In the genomic region with DNA sequence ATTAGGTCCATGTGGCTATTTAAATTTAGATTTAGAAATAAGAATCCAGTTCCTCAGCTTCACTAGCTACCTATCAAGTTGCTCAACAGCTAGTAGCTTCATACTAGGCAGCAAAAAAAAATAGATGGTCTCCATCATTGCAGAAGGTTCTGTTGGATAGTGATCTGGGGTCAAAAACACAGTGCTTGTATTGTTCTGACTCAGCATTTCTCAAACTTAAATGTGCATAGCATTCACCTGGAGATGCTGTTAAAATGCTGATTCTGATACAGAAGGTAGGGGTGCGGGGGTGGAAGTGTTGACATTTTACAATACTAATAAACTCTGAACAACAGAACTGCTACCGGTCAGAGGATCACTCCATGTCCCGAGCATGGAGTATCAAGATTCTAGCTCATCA, we compare ENCODE assay signal across 3 cellular contexts.
TF ChIP-seq lines count a peak whose summit lies in the region.

No MANE protein-coding gene starts in this region.

TF ChIP-seq in A549, 52 proteins besides CTCF, POLR2A, EP300 and RAD21:
- TF ChIP-seq MAFK (IDR thresholded peaks at IDR 0.05; ENCODE audit: partially characterized antibody) (peak; percentile 91), RCOR1 (IDR thresholded peaks at IDR 0.05; ENCODE audit: low read depth, low read length) (no peak)

TF ChIP-seq in IMR-90, 13 proteins besides CTCF, POLR2A, EP300 and RAD21:
- TF ChIP-seq CEBPB (IDR thresholded peaks at IDR 0.05; ENCODE audit: low read depth, low read length) (no peak), MXI1 (IDR thresholded peaks at IDR 0.05; ENCODE audit: borderline replicate concordance, low read depth, low read length) (no peak), MAFK (IDR thresholded peaks at IDR 0.05; ENCODE audit: low read depth, low read length) (peak; percentile 92), NFE2L2 (IDR thresholded peaks at IDR 0.05; ENCODE audit: low read depth, low read length) (no peak), CHD1 (IDR thresholded peaks at IDR 0.05; ENCODE audit: low read depth, low read length) (no peak), BHLHE40 (IDR thresholded peaks at IDR 0.05; ENCODE audit: low read depth, low read length) (no peak)
- TF ChIP-seq, protein P1, sequence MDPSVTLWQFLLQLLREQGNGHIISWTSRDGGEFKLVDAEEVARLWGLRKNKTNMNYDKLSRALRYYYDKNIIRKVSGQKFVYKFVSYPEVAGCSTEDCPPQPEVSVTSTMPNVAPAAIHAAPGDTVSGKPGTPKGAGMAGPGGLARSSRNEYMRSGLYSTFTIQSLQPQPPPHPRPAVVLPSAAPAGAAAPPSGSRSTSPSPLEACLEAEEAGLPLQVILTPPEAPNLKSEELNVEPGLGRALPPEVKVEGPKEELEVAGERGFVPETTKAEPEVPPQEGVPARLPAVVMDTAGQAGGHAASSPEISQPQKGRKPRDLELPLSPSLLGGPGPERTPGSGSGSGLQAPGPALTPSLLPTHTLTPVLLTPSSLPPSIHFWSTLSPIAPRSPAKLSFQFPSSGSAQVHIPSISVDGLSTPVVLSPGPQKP (IDR thresholded peaks at IDR 0.05; ENCODE audit: borderline replicate concordance, low read depth, low read length), result no peak
TF ChIP-seq in IMR-90: peak in this region for 1.

TF ChIP-seq in H1, 55 proteins besides CTCF, POLR2A, EP300 and RAD21:
- TF ChIP-seq MAFK (IDR thresholded peaks at IDR 0.05; ENCODE audit: low read depth, low read length) (peak; percentile 73; the same call in 1 of the 2 replicates), JUN (IDR thresholded peaks at IDR 0.05; ENCODE audit: low read depth, low read length) (no peak)
TF ChIP-seq in H1: peak in this region for 1.
